ENCODE assay signal across 24 cellular contexts in genomic region chr15:33357845-33358244, GRCh38. TPM values are rescaled to one million over a fixed set of nuclear protein-coding genes. Genes with fewer than 3 reads are reported as not detected.
A peak's percentile ranks its signal among the peaks of the same experiment; 100 is the strongest.
DNase-seq lines count a peak whose midpoint lies in the region; ATAC-seq, FAIRE-seq and TF ChIP-seq lines count a peak whose summit lies in the region.
"Had no signal": no experiment of that assay in that cellular context is flagged by ENCODE, and none has a peak within 500 bp of the region (broad histone marks: within the 10 kb centered on the region; RNA-seq: fewer than 3 reads in every experiment).

No MANE protein-coding gene starts in this region.

- H3K4me1 Mint-ChIP-seq in CD4-positive, alpha-beta memory T cell = no peaks in the 10 kb centered on the region
- H3K4me1 Mint-ChIP-seq: CD8-positive, alpha-beta memory T cell had no signal

- H3K27me3 ChIP-seq in RWPE2 (ENCODE audit: insufficient read depth, poor library complexity, severe bottlenecking) = peaks cover 19% of the 10 kb centered on the region
- H3K27me3 ChIP-seq in ectodermal cell (ENCODE audit: control insufficient read depth, insufficient read depth, low read length, poor library complexity, severe bottlenecking) = no peaks in the 10 kb centered on the region
- H3K27me3 ChIP-seq in keratinocyte (ENCODE audit: control insufficient read depth, extremely low read depth, insufficient read depth, low read length) = no peaks in the 10 kb centered on the region
- no peaks in the 10 kb centered on the region for H3K27me3 ChIP-seq in trophoblast cell (ENCODE audit: insufficient read depth, low read length)
- H3K27me3 ChIP-seq in CD4-positive, alpha-beta memory T cell (ENCODE audit: insufficient read depth, low read length) = no peaks in the 10 kb centered on the region
- H3K27me3 ChIP-seq: Peyer's patch had no signal

- 92 to 93% methylated on average over 4 of the region's 4 CpGs for WGBS in ectodermal cell, 2 experiments
- WGBS in trophoblast cell (ENCODE audit: extremely low coverage, insufficient coverage, insufficient read length) = no CpG with 5 or more reads among the region's 4 CpGs

- H3K9me3 ChIP-seq in RWPE2 (ENCODE audit: severe bottlenecking) = no peaks in the 10 kb centered on the region
- no peaks in the 10 kb centered on the region for H3K9me3 ChIP-seq in ectodermal cell (ENCODE audit: control insufficient read depth, low read length)
- H3K9me3 ChIP-seq in keratinocyte (ENCODE audit: control insufficient read depth, low read depth, low read length) = no peaks in the 10 kb centered on the region
- H3K9me3 ChIP-seq in trophoblast cell (ENCODE audit: insufficient read depth, low read depth, low read length) = no peaks in the 10 kb centered on the region
- H3K9me3 ChIP-seq in CD4-positive, alpha-beta memory T cell (ENCODE audit: control insufficient read depth in 1 of 2, low read length in 2 of 2) = no peaks in the 10 kb centered on the region
- H3K9me3 ChIP-seq: HAP-1, Peyer's patch had no signal

- H3K14ac ChIP-seq in trophoblast cell (ENCODE audit: low read length) = no peak overlapping the region

- no peak overlapping the region for H3K27ac ChIP-seq in RWPE2 (ENCODE audit: poor library complexity, severe bottlenecking)
- H3K27ac ChIP-seq in ectodermal cell (ENCODE audit: insufficient read depth, low read depth, low read length, poor library complexity, severe bottlenecking) = peak overlapping the region; percentile 78
- no peak overlapping the region for H3K27ac ChIP-seq in keratinocyte (ENCODE audit: control insufficient read depth, insufficient read depth, low read length)
- H3K27ac ChIP-seq in trophoblast cell (ENCODE audit: low read depth, low read length) = peak overlapping the region; percentile 70
- H3K27ac ChIP-seq in CD4-positive, alpha-beta memory T cell (ENCODE audit: low read depth, low read length) = no peak overlapping the region
- H3K27ac ChIP-seq: GM23248, Peyer's patch had no signal

- H2BK5ac ChIP-seq in trophoblast cell (ENCODE audit: low read depth, low read length, poor library complexity) = peak overlapping the region; percentile 18

- no peak overlapping the region for H3K18ac ChIP-seq in trophoblast cell (ENCODE audit: low read length)

- no peak overlapping the region for H2BK120ac ChIP-seq in trophoblast cell (ENCODE audit: insufficient read depth, low read length, poor library complexity)

- no peak overlapping the region for H3K4me3 ChIP-seq in RWPE2 (ENCODE audit: severe bottlenecking)
- H3K4me3 ChIP-seq in ectodermal cell (ENCODE audit: insufficient read depth, low read depth, low read length) = no peak overlapping the region
- H3K4me3 ChIP-seq in keratinocyte (ENCODE audit: control insufficient read depth in 2 of 3, extremely low read depth in 1 of 3, insufficient read depth in 2 of 3, low read depth in 1 of 3, low read length in 3 of 3) = no peak overlapping the region
- H3K4me3 ChIP-seq in trophoblast cell (ENCODE audit: low read depth, low read length) = no peak overlapping the region
- no peak overlapping the region for H3K4me3 ChIP-seq in CD4-positive, alpha-beta memory T cell (ENCODE audit: low read length in 2 of 2)
- H3K4me3 ChIP-seq: GM23248, HAP-1, Peyer's patch had no signal

- peaks cover 0 to 3% (median 0%) of the 10 kb centered on the region in 8 donors for H3K9me3 Mint-ChIP-seq in CD4-positive, alpha-beta memory T cell
- H3K9me3 Mint-ChIP-seq: CD8-positive, alpha-beta memory T cell had no signal

- no peaks in the 10 kb centered on the region for H3K79me1 ChIP-seq in trophoblast cell (ENCODE audit: low read length)

- no peak overlapping the region for H3K4me3 Mint-ChIP-seq in CD4-positive, alpha-beta memory T cell
- H3K4me3 Mint-ChIP-seq: CD8-positive, alpha-beta memory T cell had no signal

- H3K36me3 ChIP-seq in RWPE2 (ENCODE audit: low read depth) (no peaks in the 10 kb centered on the region), ectodermal cell (ENCODE audit: control insufficient read depth, insufficient read depth, low read length) (no peaks in the 10 kb centered on the region), keratinocyte (ENCODE audit: control insufficient read depth in 2 of 2, extremely low read depth in 1 of 2, insufficient read depth in 2 of 2, low read length in 2 of 2) (no peaks in the 10 kb centered on the region), trophoblast cell (ENCODE audit: control insufficient read depth in 1 of 2, insufficient read depth in 2 of 2, low read length in 2 of 2) (no peaks in the 10 kb centered on the region)
- H3K36me3 ChIP-seq in CD4-positive, alpha-beta memory T cell (ENCODE audit: insufficient read depth, low read length) = no peaks in the 10 kb centered on the region
- H3K36me3 ChIP-seq: HAP-1, Peyer's patch had no signal

- no peak overlapping the region for H2AK5ac ChIP-seq in trophoblast cell (ENCODE audit: low read length)

- CTCF ChIA-PET in CD4-positive, alpha-beta memory T cell (lab: Charles Lee; ENCODE audit: partially characterized antibody) = no interaction called here

- H3K27me3 Mint-ChIP-seq in CD4-positive, alpha-beta memory T cell = peaks cover 2 to 6% of the 10 kb centered on the region in 2 donors

- H3K36me3 Mint-ChIP-seq in CD4-positive, alpha-beta memory T cell = no peaks in the 10 kb centered on the region
- H3K36me3 Mint-ChIP-seq: CD8-positive, alpha-beta memory T cell had no signal

- peak overlapping the region; percentile 1 for H2AFZ ChIP-seq in keratinocyte (ENCODE audit: control insufficient read depth, low read length)
- H2AFZ ChIP-seq in trophoblast cell (ENCODE audit: insufficient read depth, low read length, poor library complexity) = no peak overlapping the region
- H2AFZ ChIP-seq: GM23248 had no signal

- no peaks in the 10 kb centered on the region for H3K79me2 ChIP-seq in keratinocyte (ENCODE audit: control insufficient read depth, insufficient read depth, low read length)
- no peaks in the 10 kb centered on the region for H3K79me2 ChIP-seq in trophoblast cell (ENCODE audit: control insufficient read depth, insufficient read depth, low read length, poor library complexity)

- POLR2A ChIA-PET in CD4-positive, alpha-beta memory T cell (lab: Charles Lee; ENCODE audit: partially characterized antibody) = no interaction called here

- DNase-seq in RWPE2 (ENCODE audit: low spot score) (no peak), keratinocyte (ENCODE audit: low read depth, low spot score) (no peak), trophoblast cell (no peak), frontal cortex (ENCODE audit: low spot score in 2 of 2) (no peak), iPS-NIHi7 (ENCODE audit: extremely low spot score) (no peak)
- DNase-seq in CD4-positive, alpha-beta memory T cell = no peak
- DNase-seq: AML-193; CD8-positive, alpha-beta memory T cell; GDM1; GM23248; IMR-90; NCI-H1105 treated with DMSO at 0.1 percent for 48 hours; NCI-H2029 treated with DMSO at 0.1 percent for 48 hours; NCI-H2171; NCI-H524 treated with DMSO at 0.1 percent for 48 hours; NCI-H82; Peyer's patch had no signal

- H3K9ac ChIP-seq in keratinocyte (ENCODE audit: control insufficient read depth, extremely low read depth, insufficient read depth, low read length) (no peak overlapping the region), trophoblast cell (ENCODE audit: low read length) (no peak overlapping the region)
- H3K9ac ChIP-seq: GM23248 had no signal

- H4K91ac ChIP-seq in trophoblast cell (ENCODE audit: low read depth, low read length) = no peak overlapping the region

- H3K27ac Mint-ChIP-seq in CD4-positive, alpha-beta memory T cell = no peak overlapping the region
- H3K27ac Mint-ChIP-seq: CD8-positive, alpha-beta memory T cell had no signal

- no peak overlapping the region for H4K8ac ChIP-seq in trophoblast cell (ENCODE audit: low read depth, low read length)

- H4K20me1 ChIP-seq in keratinocyte (ENCODE audit: control insufficient read depth, extremely low read depth, insufficient read depth, low read length) = no peaks in the 10 kb centered on the region

- H3K23ac ChIP-seq in trophoblast cell (ENCODE audit: low read length) = no peak overlapping the region

- no peak overlapping the region for H2BK12ac ChIP-seq in trophoblast cell (ENCODE audit: low read length)

- FAIRE-seq in keratinocyte (lab: Jason Lieb, UNC) = peak; percentile 83
- no peak for FAIRE-seq in frontal cortex (lab: Jason Lieb, UNC)
- FAIRE-seq: GM18507 had no signal

- no peak overlapping the region for H3K4ac ChIP-seq in trophoblast cell (ENCODE audit: low read depth, low read length)

- ATAC-seq in RWPE2 (ENCODE audit: low read depth) (0 out of 3 replicates have a peak, but pooled peaks have one; percentile 34), HG03520 (IDR thresholded peaks at IDR 0.05; ENCODE audit: unreplicated experiment) (no peak)

- H3K9me1 ChIP-seq in keratinocyte (ENCODE audit: control insufficient read depth, extremely low read depth, insufficient read depth, low read length) = no peaks in the 10 kb centered on the region

- no peak overlapping the region for H4K12ac ChIP-seq in trophoblast cell (ENCODE audit: low read depth, low read length)

- H3K4me2 ChIP-seq in keratinocyte (ENCODE audit: control insufficient read depth, extremely low read depth, insufficient read depth, low read depth, low read length) (peak overlapping the region; percentile 29), trophoblast cell (ENCODE audit: low read length) (no peak overlapping the region)

- TF ChIP-seq CTCF in RWPE2 (IDR thresholded peaks at IDR 0.05; ENCODE audit: poor library complexity, severe bottlenecking) = no peak
- TF ChIP-seq CTCF in keratinocyte (optimal IDR thresholded peaks at IDR 0.05 in 1 of 3, IDR thresholded peaks at IDR 0.05 in 1 of 3, conservative IDR thresholded peaks at IDR 0.05 in 1 of 3; ENCODE audit: extremely low read depth in 1 of 3, insufficient read depth in 2 of 3, low read length in 3 of 3) = no peak

- H3K4me1 ChIP-seq in RWPE2 (ENCODE audit: insufficient read depth, poor library complexity, severe bottlenecking) = no peaks in the 10 kb centered on the region
- H3K4me1 ChIP-seq in ectodermal cell (ENCODE audit: control insufficient read depth, insufficient read depth, low read length) = peaks cover 20% of the 10 kb centered on the region
- peaks cover 9% of the 10 kb centered on the region for H3K4me1 ChIP-seq in keratinocyte (ENCODE audit: control insufficient read depth, extremely low read depth, insufficient read depth, low read length)
- H3K4me1 ChIP-seq in trophoblast cell (ENCODE audit: control insufficient read depth in 1 of 2, insufficient read depth in 2 of 2, low read length in 2 of 2) = peaks cover 6 to 10% of the 10 kb centered on the region in 2 experiments
- H3K4me1 ChIP-seq in CD4-positive, alpha-beta memory T cell (ENCODE audit: insufficient read depth, low read length) = no peaks in the 10 kb centered on the region
- H3K4me1 ChIP-seq: Peyer's patch had no signal

- intact Hi-C loops in CD4-positive, alpha-beta memory T cell (cut with micrococcal nuclease) = no loop called here

- dilution Hi-C loops in keratinocyte (cut with MboI; ENCODE audit: extremely low pct_ligation_motif_present, low sequenced_read_pairs) = no loop called here

RNA-seq across cellular contexts. Expression of gene RYR3, which starts 47.1 kb away (rescaled TPM):
- 1.3 TPM for polyA plus RNA-seq in ectodermal cell (2013, experiment 1 of 4)
- 2.1 TPM for polyA plus RNA-seq in ectodermal cell (2013, experiment 2 of 4)
- 1.7 TPM for polyA plus RNA-seq in ectodermal cell (2013, experiment 3 of 4)
- 2.3 TPM for polyA plus RNA-seq in ectodermal cell (2013, experiment 4 of 4)
- polyA plus RNA-seq in keratinocyte = 0.01 to 0.09 TPM (median 0.04 TPM) in 3 replicates
- polyA plus RNA-seq in keratinocyte (2011; ENCODE audit: low read depth) = not detected
- polyA plus RNA-seq in keratinocyte (2011; cell fraction: cytosol; rRNA removed) = under 0.01 and 0.01 TPM in 2 replicates
- 0.09 and 0.25 TPM in 2 replicates for polyA plus RNA-seq in keratinocyte (2011; cell fraction: nucleus; rRNA removed)
- polyA plus RNA-seq in keratinocyte (2012; ENCODE audit: low replicate concordance) = 0.31 and 0.32 TPM in 2 replicates
- 0.06 to 0.10 TPM (median 0.07 TPM) in 3 replicates for polyA minus RNA-seq in keratinocyte
- polyA minus RNA-seq in keratinocyte (2011; cell fraction: cytosol; rRNA and poly(A)+ RNA removed) = not detected
- polyA minus RNA-seq in keratinocyte (2011; cell fraction: nucleus; rRNA and poly(A)+ RNA removed) = 0.16 and 0.21 TPM in 2 replicates
- 5.4 and 6.1 TPM in 2 replicates for polyA plus RNA-seq in trophoblast cell (2013)
- total RNA-seq in CD4-positive, alpha-beta memory T cell = not detected
- under 1 TPM in 1 of 2 donors, not detected in 1; 0.11 TPM for polyA plus RNA-seq in CD4-positive, alpha-beta memory T cell
- total RNA-seq in frontal cortex = 21.2 TPM
- total RNA-seq: A172; CD8-positive, alpha-beta memory T cell; GM23248; M059J had no signal
- polyA plus RNA-seq: AG04450, IMR-90 had no signal

Comparison
In these comparisons a context has a peak if more than half of its experiments do, and no peak if none do; other contexts are left out.
1. H3K27ac ChIP-seq: peak in ectodermal cell (single experiment) and trophoblast cell (single experiment); none in RWPE2 (single experiment), keratinocyte (single experiment) and CD4-positive, alpha-beta memory T cell (single experiment).
2. RNA of gene RYR3, which starts 47.1 kb away (total RNA-seq): 21.2 TPM in frontal cortex (single experiment); not detected in CD4-positive, alpha-beta memory T cell; every median in the first group is over 10 times any median in the second.